2 cellular contexts compared by ENCODE assay signal in genomic region chr1:236084386-236084730, GRCh38.
A peak's percentile ranks its signal among the peaks of the same experiment; 100 is the strongest.
TF ChIP-seq lines count a peak whose summit lies in the region.

No MANE protein-coding gene starts in this region.

TF ChIP-seq in HepG2, 621 proteins besides CTCF, POLR2A, EP300 and RAD21 (continues in another document):
- TF ChIP-seq TSC22D2 (CRISPR knock-in tag; IDR thresholded peaks at IDR 0.05; ENCODE audit: borderline replicate concordance) (no peak), ZFX (CRISPR knock-in tag; IDR thresholded peaks at IDR 0.05; ENCODE audit: low read depth) (no peak), HNF4G (IDR thresholded peaks at IDR 0.05; ENCODE audit: borderline replicate concordance, low read depth, low read length) (no peak), HNF4G (CRISPR knock-in tag; IDR thresholded peaks at IDR 0.05; ENCODE audit: borderline replicate concordance, low read depth) (no peak), ZNF142 (CRISPR knock-in tag; IDR thresholded peaks at IDR 0.05) (no peak), RBFOX2 (IDR thresholded peaks at IDR 0.05; ENCODE audit: low read depth, low read length) (no peak), KDM1A (CRISPR knock-in tag; IDR thresholded peaks at IDR 0.05) (peak; percentile 33; the same call in 1 of the 2 replicates), FIP1L1 (IDR thresholded peaks at IDR 0.05; ENCODE audit: borderline replicate concordance, insufficient read depth, low read depth, low read length) (no peak), ZBTB43 (CRISPR knock-in tag; conservative IDR thresholded peaks at IDR 0.05) (no peak), MYC (CRISPR knock-in tag; IDR thresholded peaks at IDR 0.05; ENCODE audit: borderline replicate concordance) (no peak), HDAC2 (CRISPR knock-in tag; IDR thresholded peaks at IDR 0.05) (0 out of 2 replicates have a peak, but pooled peaks have one; percentile 13), TGIF2 (CRISPR knock-in tag; IDR thresholded peaks at IDR 0.05) (no peak), RERE (CRISPR knock-in tag; IDR thresholded peaks at IDR 0.05; ENCODE audit: low read depth) (no peak), ZC3H13 (CRISPR knock-in tag; IDR thresholded peaks at IDR 0.05) (no peak), POGZ (CRISPR knock-in tag; IDR thresholded peaks at IDR 0.05) (no peak), HOXD1 (CRISPR knock-in tag; IDR thresholded peaks at IDR 0.05) (no peak)

TF ChIP-seq in H1, 55 proteins besides CTCF, POLR2A, EP300 and RAD21:
- TF ChIP-seq KDM1A (IDR thresholded peaks at IDR 0.05; ENCODE audit: borderline replicate concordance, low read length) (peak; percentile 76; the same call in 1 of the 2 replicates), EGR1 (IDR thresholded peaks at IDR 0.05; ENCODE audit: borderline replicate concordance, low read depth, low read length) (no peak), ATF3 (IDR thresholded peaks at IDR 0.05; ENCODE audit: insufficient read depth, low read depth, low read length) (no peak), KDM5A (IDR thresholded peaks at IDR 0.05; ENCODE audit: low read length) (no peak), CREB1 (IDR thresholded peaks at IDR 0.05) (no peak)
